Comparison of ENCODE assay signal across 26 cellular contexts in genomic region chr4:145760961-145761929, GRCh38.
DNase-seq lines count a peak whose midpoint lies in the region; ATAC-seq and TF ChIP-seq lines count a peak whose summit lies in the region.
"Had no signal": no experiment of that assay in that cellular context is flagged by ENCODE, and none has a peak within 500 bp of the region (broad histone marks: within the 10 kb centered on the region; RNA-seq: fewer than 3 reads in every experiment).

No MANE protein-coding gene starts in this region.

- H3K9me3 Mint-ChIP-seq in activated naive CD8-positive, alpha-beta T cell (ENCODE audit: low read depth), result no peaks in the 10 kb centered on the region
- H3K9me3 Mint-ChIP-seq in activated naive CD8-positive, alpha-beta T cell treated with anti-CD3 and anti-CD28 coated beads for 36 hours, result no peaks in the 10 kb centered on the region
- no peaks in the 10 kb centered on the region for H3K9me3 Mint-ChIP-seq in nephron progenitor cell
- H3K9me3 Mint-ChIP-seq: activated naive CD4-positive, alpha-beta T cell treated with anti-CD3 and anti-CD28 coated beads, Interleukin-2, amount 10 ng/mL, durations not matched to agents 7 days and 5 days; activated T-cell treated with anti-CD3 and anti-CD28 coated beads, Interleukin-2, amount 50 U/mL, for 4 hours; CD8-positive, alpha-beta T cell; HFFc6; T-cell had no signal

- no peaks in the 10 kb centered on the region for H3K27me3 ChIP-seq in esophagus muscularis mucosa
- no peaks in the 10 kb centered on the region for H3K27me3 ChIP-seq in ascending aorta
- H3K27me3 ChIP-seq: dorsolateral prefrontal cortex, MG63, SJSA1 had no signal

- TF ChIP-seq CTCF in esophagus muscularis mucosa (IDR thresholded peaks at IDR 0.05) (no peak), nephron progenitor cell (IDR thresholded peaks at IDR 0.05) (no peak), ascending aorta (IDR thresholded peaks at IDR 0.05) (no peak)

- peaks cover 40% of the 10 kb centered on the region for H3K36me3 Mint-ChIP-seq in activated naive CD8-positive, alpha-beta T cell
- peaks cover 73% of the 10 kb centered on the region for H3K36me3 Mint-ChIP-seq in activated naive CD8-positive, alpha-beta T cell treated with anti-CD3 and anti-CD28 coated beads for 36 hours
- peaks cover 76% of the 10 kb centered on the region for H3K36me3 Mint-ChIP-seq in nephron progenitor cell (ENCODE audit: low read depth)

- intact Hi-C loops in esophagus muscularis mucosa (cut with DNase I) (no loop called here), ascending aorta (cut with DNase I) (no loop called here)

- no peak for ATAC-seq in HG03354 (IDR thresholded peaks at IDR 0.05; ENCODE audit: poor library complexity, severe bottlenecking, unreplicated experiment)
- ATAC-seq: CD8-positive, alpha-beta T cell; K562; T-cell had no signal

- H3K4me3 Mint-ChIP-seq in activated naive CD8-positive, alpha-beta T cell, result no peak overlapping the region
- no peak overlapping the region for H3K4me3 Mint-ChIP-seq in activated naive CD8-positive, alpha-beta T cell treated with anti-CD3 and anti-CD28 coated beads for 36 hours
- no peak overlapping the region for H3K4me3 Mint-ChIP-seq in nephron progenitor cell
- H3K4me3 Mint-ChIP-seq: activated CD4-positive, alpha-beta T cell treated with anti-CD3 and anti-CD28 coated beads for 36 hours; activated naive CD4-positive, alpha-beta T cell treated with anti-CD3 and anti-CD28 coated beads, Interleukin-2, amount 10 ng/mL, durations not matched to agents 7 days and 5 days; activated T-cell treated with anti-CD3 and anti-CD28 coated beads, Interleukin-2, amount 50 U/mL, for 4 hours; CD8-positive, alpha-beta T cell; HFFc6; T-cell had no signal

- H3K27ac ChIP-seq in esophagus muscularis mucosa (replicated peaks in 1 of 4) (no peak overlapping the region), ascending aorta (no peak overlapping the region)
- H3K27ac ChIP-seq: PC-9, SJSA1 had no signal

- H3K9me3 ChIP-seq in esophagus muscularis mucosa (no peaks in the 10 kb centered on the region), ascending aorta (no peaks in the 10 kb centered on the region)
- H3K9me3 ChIP-seq: MG63, SJSA1 had no signal

- H3K36me3 ChIP-seq in esophagus muscularis mucosa, result peaks cover 18 to 65% (median 61%) of the 10 kb centered on the region in 4 donors
- peaks cover 29 to 48% of the 10 kb centered on the region in 2 donors for H3K36me3 ChIP-seq in ascending aorta
- H3K36me3 ChIP-seq: MG63 had no signal

- no peak overlapping the region for H3K4me3 ChIP-seq in esophagus muscularis mucosa
- no peak overlapping the region for H3K4me3 ChIP-seq in ascending aorta
- H3K4me3 ChIP-seq: dorsolateral prefrontal cortex, K562, MG63, PC-9, SJSA1 had no signal

- no peak for TF ChIP-seq EP300 in esophagus muscularis mucosa (IDR thresholded peaks at IDR 0.05)

- peak overlapping the region; percentile 54 for H3K27ac Mint-ChIP-seq in activated naive CD8-positive, alpha-beta T cell
- H3K27ac Mint-ChIP-seq in activated naive CD8-positive, alpha-beta T cell treated with anti-CD3 and anti-CD28 coated beads for 36 hours, result no peak overlapping the region
- H3K27ac Mint-ChIP-seq in nephron progenitor cell, result peak overlapping the region; percentile 90
- H3K27ac Mint-ChIP-seq: activated CD4-positive, alpha-beta T cell treated with anti-CD3 and anti-CD28 coated beads for 36 hours; activated naive CD4-positive, alpha-beta T cell treated with anti-CD3 and anti-CD28 coated beads, Interleukin-2, amount 10 ng/mL, durations not matched to agents 7 days and 5 days; CD8-positive, alpha-beta T cell; HFFc6; T-cell had no signal

- 93% methylated on average over 29 of the region's 49 CpGs for WGBS in esophagus muscularis mucosa

- H3K4me1 ChIP-seq in esophagus muscularis mucosa (no peaks in the 10 kb centered on the region), ascending aorta (no peaks in the 10 kb centered on the region)
- H3K4me1 ChIP-seq: SJSA1 had no signal

- no peaks in the 10 kb centered on the region for H3K27me3 Mint-ChIP-seq in activated naive CD8-positive, alpha-beta T cell
- H3K27me3 Mint-ChIP-seq in activated naive CD8-positive, alpha-beta T cell treated with anti-CD3 and anti-CD28 coated beads for 36 hours, result no peaks in the 10 kb centered on the region
- no peaks in the 10 kb centered on the region for H3K27me3 Mint-ChIP-seq in nephron progenitor cell (ENCODE audit: low read depth, poor library complexity)
- H3K27me3 Mint-ChIP-seq: activated CD4-positive, alpha-beta T cell treated with anti-CD3 and anti-CD28 coated beads for 36 hours; activated naive CD4-positive, alpha-beta T cell treated with anti-CD3 and anti-CD28 coated beads, Interleukin-2, amount 10 ng/mL, durations not matched to agents 7 days and 5 days; T-cell had no signal

- peaks cover 14% of the 10 kb centered on the region for H3K4me1 Mint-ChIP-seq in activated naive CD8-positive, alpha-beta T cell (ENCODE audit: low read depth)
- H3K4me1 Mint-ChIP-seq in activated naive CD8-positive, alpha-beta T cell treated with anti-CD3 and anti-CD28 coated beads for 36 hours, result peaks cover 23% of the 10 kb centered on the region
- H3K4me1 Mint-ChIP-seq in nephron progenitor cell, result peaks cover 12% of the 10 kb centered on the region
- H3K4me1 Mint-ChIP-seq: activated naive CD4-positive, alpha-beta T cell treated with anti-CD3 and anti-CD28 coated beads, Interleukin-2, amount 10 ng/mL, durations not matched to agents 7 days and 5 days; T-cell had no signal

- TF ChIP-seq POLR2A in esophagus muscularis mucosa (IDR thresholded peaks at IDR 0.05; ENCODE audit: low read depth), result no peak

- DNase-seq in activated naive CD8-positive, alpha-beta T cell treated with anti-CD3 and anti-CD28 coated beads for 36 hours, result no peak
- DNase-seq in esophagus muscularis mucosa (ENCODE audit: extremely low spot score), result peak; percentile 80
- DNase-seq in nephron progenitor cell, result no peak
- no peak for DNase-seq in ureter (ENCODE audit: low spot score)
- DNase-seq in NCI-H774 (lab: John Stamatoyannopoulos, UW), result no peak
- no peak for DNase-seq in ascending aorta (ENCODE audit: low spot score in 2 of 2)
- DNase-seq: activated CD4-positive, alpha-beta T cell treated with anti-CD3 and anti-CD28 coated beads for 36 hours; activated naive CD4-positive, alpha-beta T cell treated with anti-CD3 and anti-CD28 coated beads, Interleukin-2, amount 10 ng/mL, durations not matched to agents 7 days and 5 days; activated T-cell treated with anti-CD3 and anti-CD28 coated beads, Interleukin-2, amount 50 U/mL, for 4 hours; CD8-positive, alpha-beta T cell; central memory CD4-positive, alpha-beta T cell; HFFc6; mesendoderm; MG63; NCI-H1417; occipital lobe; PC-9; retina; stimulated activated CD4-positive, alpha-beta T cell treated with anti-CD3 and anti-CD28 coated beads, Interleukin-4, amount 100 ng/mL, for 24 hours; stimulated activated naive CD4-positive, alpha-beta T cell; T-cell had no signal
